In the genomic region with DNA sequence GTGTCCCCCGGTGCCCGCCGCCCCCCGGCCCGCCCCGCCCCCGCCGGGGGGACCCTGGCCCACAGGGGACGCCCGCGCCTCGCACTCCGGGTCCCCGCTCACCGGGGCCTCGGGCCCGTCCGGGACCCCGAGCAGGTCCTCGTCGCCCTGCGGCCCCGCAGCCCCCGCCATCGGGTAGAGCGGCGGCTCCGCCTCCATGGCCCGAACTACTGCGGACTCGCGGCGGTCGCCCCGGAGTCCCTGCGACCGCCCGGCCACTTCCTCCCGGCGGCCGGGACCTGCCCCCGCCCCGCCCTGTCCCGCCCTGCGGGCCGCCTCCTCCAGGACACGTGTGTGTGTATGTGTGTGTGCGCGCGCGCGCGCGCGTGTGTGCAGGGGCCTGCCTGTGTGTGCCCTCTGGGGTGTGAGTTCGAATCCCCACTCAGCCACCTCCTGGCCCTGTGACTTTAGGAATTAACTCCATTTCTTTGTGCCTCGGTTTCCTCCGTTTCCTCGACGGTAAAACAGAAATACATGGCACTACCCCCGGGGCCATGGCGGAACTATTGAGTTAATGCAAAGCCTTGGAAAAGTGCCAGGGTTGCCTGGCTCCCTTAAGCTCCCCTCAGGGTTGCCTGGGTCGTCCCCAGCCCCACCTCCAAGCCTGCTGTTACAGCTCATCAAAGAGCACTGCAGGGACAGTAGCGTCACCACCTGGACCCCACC, we compare ENCODE assay signal across 1 cellular context.
TF ChIP-seq lines count a peak whose summit lies in the region.

A gene with protein sequence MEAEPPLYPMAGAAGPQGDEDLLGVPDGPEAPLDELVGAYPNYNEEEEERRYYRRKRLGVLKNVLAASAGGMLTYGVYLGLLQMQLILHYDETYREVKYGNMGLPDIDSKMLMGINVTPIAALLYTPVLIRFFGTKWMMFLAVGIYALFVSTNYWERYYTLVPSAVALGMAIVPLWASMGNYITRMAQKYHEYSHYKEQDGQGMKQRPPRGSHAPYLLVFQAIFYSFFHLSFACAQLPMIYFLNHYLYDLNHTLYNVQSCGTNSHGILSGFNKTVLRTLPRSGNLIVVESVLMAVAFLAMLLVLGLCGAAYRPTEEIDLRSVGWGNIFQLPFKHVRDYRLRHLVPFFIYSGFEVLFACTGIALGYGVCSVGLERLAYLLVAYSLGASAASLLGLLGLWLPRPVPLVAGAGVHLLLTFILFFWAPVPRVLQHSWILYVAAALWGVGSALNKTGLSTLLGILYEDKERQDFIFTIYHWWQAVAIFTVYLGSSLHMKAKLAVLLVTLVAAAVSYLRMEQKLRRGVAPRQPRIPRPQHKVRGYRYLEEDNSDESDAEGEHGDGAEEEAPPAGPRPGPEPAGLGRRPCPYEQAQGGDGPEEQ (minus strand): TSS at position 252 of the 705 bp plus-strand sequence. CDS start 54 bp downstream, at position 198.

TF ChIP-seq in HepG2, 621 proteins besides CTCF, POLR2A, EP300 and RAD21 (continued from another document and continues in another):
- TF ChIP-seq ZNF367 (CRISPR knock-in tag; IDR thresholded peaks at IDR 0.05; ENCODE audit: borderline replicate concordance), result no peak; the same call in 1 of the 2 replicates
- peak; percentile 65; the same call in 1 of the 2 replicates for TF ChIP-seq ZNF441 (CRISPR knock-in tag; IDR thresholded peaks at IDR 0.05; ENCODE audit: borderline replicate concordance)
- TF ChIP-seq, protein P1, sequence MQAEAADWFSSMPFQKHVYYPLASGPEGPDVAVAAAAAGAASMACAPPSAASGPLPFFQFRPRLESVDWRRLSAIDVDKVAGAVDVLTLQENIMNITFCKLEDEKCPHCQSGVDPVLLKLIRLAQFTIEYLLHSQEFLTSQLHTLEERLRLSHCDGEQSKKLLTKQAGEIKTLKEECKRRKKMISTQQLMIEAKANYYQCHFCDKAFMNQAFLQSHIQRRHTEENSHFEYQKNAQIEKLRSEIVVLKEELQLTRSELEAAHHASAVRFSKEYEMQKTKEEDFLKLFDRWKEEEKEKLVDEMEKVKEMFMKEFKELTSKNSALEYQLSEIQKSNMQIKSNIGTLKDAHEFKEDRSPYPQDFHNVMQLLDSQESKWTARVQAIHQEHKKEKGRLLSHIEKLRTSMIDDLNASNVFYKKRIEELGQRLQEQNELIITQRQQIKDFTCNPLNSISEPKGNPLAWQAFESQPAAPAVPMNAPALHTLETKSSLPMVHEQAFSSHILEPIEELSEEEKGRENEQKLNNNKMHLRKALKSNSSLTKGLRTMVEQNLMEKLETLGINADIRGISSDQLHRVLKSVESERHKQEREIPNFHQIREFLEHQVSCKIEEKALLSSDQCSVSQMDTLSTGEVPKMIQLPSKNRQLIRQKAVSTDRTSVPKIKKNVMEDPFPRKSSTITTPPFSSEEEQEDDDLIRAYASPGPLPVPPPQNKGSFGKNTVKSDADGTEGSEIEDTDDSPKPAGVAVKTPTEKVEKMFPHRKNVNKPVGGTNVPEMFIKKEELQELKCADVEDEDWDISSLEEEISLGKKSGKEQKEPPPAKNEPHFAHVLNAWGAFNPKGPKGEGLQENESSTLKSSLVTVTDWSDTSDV (CRISPR knock-in tag; IDR thresholded peaks at IDR 0.05), result 0 out of 2 replicates have a peak, but pooled peaks have one; percentile 28
- no peak for TF ChIP-seq U2AF1 (optimal IDR thresholded peaks at IDR 0.05; ENCODE audit: low read depth, low read length)
- TF ChIP-seq ZFP36 (IDR thresholded peaks at IDR 0.05; ENCODE audit: borderline replicate concordance, low read depth, low read length, partially characterized antibody), result no peak
- peak; percentile 84; the same call in 1 of the 3 replicates for TF ChIP-seq MXI1 (IDR thresholded peaks at IDR 0.05; ENCODE audit: borderline replicate concordance, low read depth, low read length)
- TF ChIP-seq ZKSCAN1 (IDR thresholded peaks at IDR 0.05; ENCODE audit: low read length), result 0 out of 2 replicates have a peak, but pooled peaks have one; percentile 33
- TF ChIP-seq SNRNP70 (IDR thresholded peaks at IDR 0.05; ENCODE audit: low read depth, low read length), result no peak
- 0 out of 2 replicates have a peak, but pooled peaks have one; percentile 23 for TF ChIP-seq PPARG (CRISPR knock-in tag; conservative IDR thresholded peaks at IDR 0.05)
- peak; percentile 90 for TF ChIP-seq ADNP (CRISPR knock-in tag; IDR thresholded peaks at IDR 0.05)
- TF ChIP-seq ASH2L (IDR thresholded peaks at IDR 0.05; ENCODE audit: insufficient read length, low read depth, low read length), result peak; percentile 27
- peak; percentile 40; the same call in 1 of the 2 replicates for TF ChIP-seq IRF2 (CRISPR knock-in tag; IDR thresholded peaks at IDR 0.05)
- 0 out of 2 replicates have a peak, but pooled peaks have one; percentile 35 for TF ChIP-seq TARDBP (CRISPR knock-in tag; IDR thresholded peaks at IDR 0.05)
- TF ChIP-seq, protein P2, sequence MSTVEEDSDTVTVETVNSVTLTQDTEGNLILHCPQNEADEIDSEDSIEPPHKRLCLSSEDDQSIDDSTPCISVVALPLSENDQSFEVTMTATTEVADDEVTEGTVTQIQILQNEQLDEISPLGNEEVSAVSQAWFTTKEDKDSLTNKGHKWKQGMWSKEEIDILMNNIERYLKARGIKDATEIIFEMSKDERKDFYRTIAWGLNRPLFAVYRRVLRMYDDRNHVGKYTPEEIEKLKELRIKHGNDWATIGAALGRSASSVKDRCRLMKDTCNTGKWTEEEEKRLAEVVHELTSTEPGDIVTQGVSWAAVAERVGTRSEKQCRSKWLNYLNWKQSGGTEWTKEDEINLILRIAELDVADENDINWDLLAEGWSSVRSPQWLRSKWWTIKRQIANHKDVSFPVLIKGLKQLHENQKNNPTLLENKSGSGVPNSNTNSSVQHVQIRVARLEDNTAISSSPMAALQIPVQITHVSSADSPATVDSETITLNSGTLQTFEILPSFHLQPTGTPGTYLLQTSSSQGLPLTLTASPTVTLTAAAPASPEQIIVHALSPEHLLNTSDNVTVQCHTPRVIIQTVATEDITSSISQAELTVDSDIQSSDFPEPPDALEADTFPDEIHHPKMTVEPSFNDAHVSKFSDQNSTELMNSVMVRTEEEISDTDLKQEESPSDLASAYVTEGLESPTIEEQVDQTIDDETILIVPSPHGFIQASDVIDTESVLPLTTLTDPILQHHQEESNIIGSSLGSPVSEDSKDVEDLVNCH (CRISPR knock-in tag; IDR thresholded peaks at IDR 0.05), result no peak
- no peak for TF ChIP-seq ARNT2 (CRISPR knock-in tag; IDR thresholded peaks at IDR 0.05; ENCODE audit: low read depth)
- TF ChIP-seq NONO (IDR thresholded peaks at IDR 0.05), result no peak
- 0 out of 2 replicates have a peak, but pooled peaks have one; percentile 40 for TF ChIP-seq NONO (CRISPR knock-in tag; conservative IDR thresholded peaks at IDR 0.05)
- no peak for TF ChIP-seq ARHGAP35 (CRISPR knock-in tag; IDR thresholded peaks at IDR 0.05; ENCODE audit: borderline replicate concordance)
- no peak for TF ChIP-seq ZBTB21 (CRISPR knock-in tag; IDR thresholded peaks at IDR 0.05)
- peak; percentile 57; the same call in 1 of the 2 replicates for TF ChIP-seq KLF12 (CRISPR knock-in tag; IDR thresholded peaks at IDR 0.05; ENCODE audit: borderline replicate concordance)
- TF ChIP-seq, protein P3, sequence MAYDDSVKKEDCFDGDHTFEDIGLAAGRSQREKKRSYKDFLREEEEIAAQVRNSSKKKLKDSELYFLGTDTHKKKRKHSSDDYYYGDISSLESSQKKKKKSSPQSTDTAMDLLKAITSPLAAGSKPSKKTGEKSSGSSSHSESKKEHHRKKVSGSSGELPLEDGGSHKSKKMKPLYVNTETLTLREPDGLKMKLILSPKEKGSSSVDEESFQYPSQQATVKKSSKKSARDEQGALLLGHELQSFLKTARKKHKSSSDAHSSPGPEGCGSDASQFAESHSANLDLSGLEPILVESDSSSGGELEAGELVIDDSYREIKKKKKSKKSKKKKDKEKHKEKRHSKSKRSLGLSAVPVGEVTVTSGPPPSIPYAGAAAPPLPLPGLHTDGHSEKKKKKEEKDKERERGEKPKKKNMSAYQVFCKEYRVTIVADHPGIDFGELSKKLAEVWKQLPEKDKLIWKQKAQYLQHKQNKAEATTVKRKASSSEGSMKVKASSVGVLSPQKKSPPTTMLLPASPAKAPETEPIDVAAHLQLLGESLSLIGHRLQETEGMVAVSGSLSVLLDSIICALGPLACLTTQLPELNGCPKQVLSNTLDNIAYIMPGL (CRISPR knock-in tag; IDR thresholded peaks at IDR 0.05; ENCODE audit: borderline replicate concordance in 1 of 2, low read depth in 1 of 2), result peak in 1 of 2 experiments; percentile 60; a peak in 2 of 4 replicates
- no peak for TF ChIP-seq HDAC6 (IDR thresholded peaks at IDR 0.05; ENCODE audit: low read depth, low read length)
- no peak for TF ChIP-seq ZNF607 (CRISPR knock-in tag; IDR thresholded peaks at IDR 0.05; ENCODE audit: borderline replicate concordance)
- no peak for TF ChIP-seq TSC22D2 (CRISPR knock-in tag; IDR thresholded peaks at IDR 0.05; ENCODE audit: borderline replicate concordance)
- no peak for TF ChIP-seq NRL (CRISPR knock-in tag; IDR thresholded peaks at IDR 0.05; ENCODE audit: borderline replicate concordance)
- no peak for TF ChIP-seq ZFAT (CRISPR knock-in tag; conservative IDR thresholded peaks at IDR 0.05)
- TF ChIP-seq, protein P4, sequence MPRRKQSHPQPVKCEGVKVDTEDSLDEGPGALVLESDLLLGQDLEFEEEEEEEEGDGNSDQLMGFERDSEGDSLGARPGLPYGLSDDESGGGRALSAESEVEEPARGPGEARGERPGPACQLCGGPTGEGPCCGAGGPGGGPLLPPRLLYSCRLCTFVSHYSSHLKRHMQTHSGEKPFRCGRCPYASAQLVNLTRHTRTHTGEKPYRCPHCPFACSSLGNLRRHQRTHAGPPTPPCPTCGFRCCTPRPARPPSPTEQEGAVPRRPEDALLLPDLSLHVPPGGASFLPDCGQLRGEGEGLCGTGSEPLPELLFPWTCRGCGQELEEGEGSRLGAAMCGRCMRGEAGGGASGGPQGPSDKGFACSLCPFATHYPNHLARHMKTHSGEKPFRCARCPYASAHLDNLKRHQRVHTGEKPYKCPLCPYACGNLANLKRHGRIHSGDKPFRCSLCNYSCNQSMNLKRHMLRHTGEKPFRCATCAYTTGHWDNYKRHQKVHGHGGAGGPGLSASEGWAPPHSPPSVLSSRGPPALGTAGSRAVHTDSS (CRISPR knock-in tag; conservative IDR thresholded peaks at IDR 0.05), result no peak
- 0 out of 2 replicates have a peak, but pooled peaks have one; percentile 58 for TF ChIP-seq ZSCAN12 (CRISPR knock-in tag; IDR thresholded peaks at IDR 0.05)
- TF ChIP-seq RXRA (CRISPR knock-in tag; IDR thresholded peaks at IDR 0.05), result no peak
- TF ChIP-seq, protein P5, sequence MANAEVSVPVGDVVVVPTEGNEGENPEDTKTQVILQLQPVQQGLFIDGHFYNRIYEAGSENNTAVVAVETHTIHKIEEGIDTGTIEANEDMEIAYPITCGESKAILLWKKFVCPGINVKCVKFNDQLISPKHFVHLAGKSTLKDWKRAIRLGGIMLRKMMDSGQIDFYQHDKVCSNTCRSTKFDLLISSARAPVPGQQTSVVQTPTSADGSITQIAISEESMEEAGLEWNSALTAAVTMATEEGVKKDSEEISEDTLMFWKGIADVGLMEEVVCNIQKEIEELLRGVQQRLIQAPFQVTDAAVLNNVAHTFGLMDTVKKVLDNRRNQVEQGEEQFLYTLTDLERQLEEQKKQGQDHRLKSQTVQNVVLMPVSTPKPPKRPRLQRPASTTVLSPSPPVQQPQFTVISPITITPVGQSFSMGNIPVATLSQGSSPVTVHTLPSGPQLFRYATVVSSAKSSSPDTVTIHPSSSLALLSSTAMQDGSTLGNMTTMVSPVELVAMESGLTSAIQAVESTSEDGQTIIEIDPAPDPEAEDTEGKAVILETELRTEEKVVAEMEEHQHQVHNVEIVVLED (CRISPR knock-in tag; IDR thresholded peaks at IDR 0.05; ENCODE audit: borderline replicate concordance), result 0 out of 2 replicates have a peak, but pooled peaks have one; percentile 21
- peak; percentile 51; the same call in 1 of the 2 replicates for TF ChIP-seq SAFB2 (CRISPR knock-in tag; IDR thresholded peaks at IDR 0.05; ENCODE audit: borderline replicate concordance, low read depth)
- peak in 1 of 2 experiments; percentile 18; a peak in 1 of 4 replicates for TF ChIP-seq KLF16 (CRISPR knock-in tag; IDR thresholded peaks at IDR 0.05)
- TF ChIP-seq, protein P6, sequence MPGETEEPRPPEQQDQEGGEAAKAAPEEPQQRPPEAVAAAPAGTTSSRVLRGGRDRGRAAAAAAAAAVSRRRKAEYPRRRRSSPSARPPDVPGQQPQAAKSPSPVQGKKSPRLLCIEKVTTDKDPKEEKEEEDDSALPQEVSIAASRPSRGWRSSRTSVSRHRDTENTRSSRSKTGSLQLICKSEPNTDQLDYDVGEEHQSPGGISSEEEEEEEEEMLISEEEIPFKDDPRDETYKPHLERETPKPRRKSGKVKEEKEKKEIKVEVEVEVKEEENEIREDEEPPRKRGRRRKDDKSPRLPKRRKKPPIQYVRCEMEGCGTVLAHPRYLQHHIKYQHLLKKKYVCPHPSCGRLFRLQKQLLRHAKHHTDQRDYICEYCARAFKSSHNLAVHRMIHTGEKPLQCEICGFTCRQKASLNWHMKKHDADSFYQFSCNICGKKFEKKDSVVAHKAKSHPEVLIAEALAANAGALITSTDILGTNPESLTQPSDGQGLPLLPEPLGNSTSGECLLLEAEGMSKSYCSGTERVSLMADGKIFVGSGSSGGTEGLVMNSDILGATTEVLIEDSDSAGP (CRISPR knock-in tag; IDR thresholded peaks at IDR 0.05; ENCODE audit: borderline replicate concordance), result peak; percentile 64; the same call in 1 of the 2 replicates
- peak; percentile 18; the same call in 1 of the 2 replicates for TF ChIP-seq TAF1 (CRISPR knock-in tag; IDR thresholded peaks at IDR 0.05)
- TF ChIP-seq, protein P7, sequence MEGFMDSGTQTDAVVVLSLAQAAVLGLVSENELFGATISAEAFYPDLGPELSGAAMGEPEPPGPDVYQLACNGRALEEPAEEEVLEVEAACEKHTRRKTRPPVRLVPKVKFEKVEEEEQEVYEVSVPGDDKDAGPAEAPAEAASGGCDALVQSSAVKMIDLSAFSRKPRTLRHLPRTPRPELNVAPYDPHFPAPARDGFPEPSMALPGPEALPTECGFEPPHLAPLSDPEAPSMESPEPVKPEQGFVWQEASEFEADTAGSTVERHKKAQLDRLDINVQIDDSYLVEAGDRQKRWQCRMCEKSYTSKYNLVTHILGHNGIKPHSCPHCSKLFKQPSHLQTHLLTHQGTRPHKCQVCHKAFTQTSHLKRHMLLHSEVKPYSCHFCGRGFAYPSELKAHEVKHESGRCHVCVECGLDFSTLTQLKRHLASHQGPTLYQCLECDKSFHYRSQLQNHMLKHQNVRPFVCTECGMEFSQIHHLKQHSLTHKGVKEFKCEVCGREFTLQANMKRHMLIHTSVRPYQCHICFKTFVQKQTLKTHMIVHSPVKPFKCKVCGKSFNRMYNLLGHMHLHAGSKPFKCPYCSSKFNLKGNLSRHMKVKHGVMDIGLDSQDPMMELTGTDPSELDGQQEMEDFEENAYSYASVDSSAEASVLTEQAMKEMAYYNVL (CRISPR knock-in tag; IDR thresholded peaks at IDR 0.05; ENCODE audit: borderline replicate concordance), result 0 out of 2 replicates have a peak, but pooled peaks have one; percentile 53
- TF ChIP-seq YY1 (IDR thresholded peaks at IDR 0.05; ENCODE audit: insufficient read depth, insufficient replicate concordance, low read depth, low read length), result peak; percentile 60
- TF ChIP-seq GABPB1 (CRISPR knock-in tag; IDR thresholded peaks at IDR 0.05), result peak; percentile 73; the same call in 1 of the 2 replicates
- TF ChIP-seq, protein P8, sequence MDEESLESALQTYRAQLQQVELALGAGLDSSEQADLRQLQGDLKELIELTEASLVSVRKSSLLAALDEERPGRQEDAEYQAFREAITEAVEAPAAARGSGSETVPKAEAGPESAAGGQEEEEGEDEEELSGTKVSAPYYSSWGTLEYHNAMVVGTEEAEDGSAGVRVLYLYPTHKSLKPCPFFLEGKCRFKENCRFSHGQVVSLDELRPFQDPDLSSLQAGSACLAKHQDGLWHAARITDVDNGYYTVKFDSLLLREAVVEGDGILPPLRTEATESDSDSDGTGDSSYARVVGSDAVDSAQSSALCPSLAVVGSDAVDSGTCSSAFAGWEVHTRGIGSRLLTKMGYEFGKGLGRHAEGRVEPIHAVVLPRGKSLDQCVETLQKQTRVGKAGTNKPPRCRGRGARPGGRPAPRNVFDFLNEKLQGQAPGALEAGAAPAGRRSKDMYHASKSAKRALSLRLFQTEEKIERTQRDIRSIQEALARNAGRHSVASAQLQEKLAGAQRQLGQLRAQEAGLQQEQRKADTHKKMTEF (CRISPR knock-in tag; IDR thresholded peaks at IDR 0.05), result peak; percentile 39; the same call in 1 of the 2 replicates
